ENCODE assay signal across 30 cellular contexts in the genomic region with DNA sequence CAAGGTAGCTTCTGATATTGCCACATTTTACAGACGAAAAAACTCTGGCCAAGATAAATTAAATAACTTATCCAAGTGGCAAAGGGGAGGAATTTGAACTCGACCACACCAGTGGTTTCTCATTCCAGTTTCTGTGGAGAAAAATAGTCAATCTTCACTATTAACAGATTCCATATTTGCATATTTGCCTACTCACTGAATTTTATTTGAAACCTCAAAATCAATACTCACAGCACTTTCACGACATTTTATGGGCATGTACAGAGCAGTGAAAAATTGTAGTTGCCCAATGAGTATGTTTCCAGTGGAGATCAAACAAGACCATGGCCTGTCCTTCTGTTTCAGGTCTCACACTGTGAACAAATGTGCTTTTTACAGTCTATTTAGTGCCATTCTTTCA.
"Had no signal": no experiment of that assay in that cellular context is flagged by ENCODE, and none has a peak within 500 bp of the region (broad histone marks: within the 10 kb centered on the region; RNA-seq: fewer than 3 reads in every experiment).

No MANE protein-coding gene starts in this region.

- H3K4me1 ChIP-seq: left lung, lower lobe of right lung, neural progenitor cell, right atrium auricular region, testis, thyroid gland, transverse colon, upper lobe of left lung, vagina had no signal

- H3K9ac ChIP-seq: neural progenitor cell had no signal

- DNase-seq: hippocampal formation; kidney glomerular epithelial cell; left cardiac atrium; left lung; lower lobe of right lung; mesendoderm; naive B cell; natural killer cell; nephron progenitor cell; ovary; stimulated activated CD4-positive, alpha-beta T cell treated with anti-CD3 and anti-CD28 coated beads, Interleukin-12 subunit alpha, Interleukin-12 subunit beta, amount 100 ng/mL, for 4 hours; stimulated activated CD4-positive, alpha-beta T cell treated with anti-CD3 and anti-CD28 coated beads, Interleukin-15, amount 100 ng/mL, for 24 hours; stimulated activated CD4-positive, alpha-beta T cell treated with anti-CD3 and anti-CD28 coated beads, Interleukin-2, amount 100 ng/mL, for 24 hours; stimulated activated CD4-positive, alpha-beta T cell treated with anti-CD3 and anti-CD28 coated beads, Interleukin-4, amount 100 ng/mL, for 1 hour; stimulated activated naive B cell treated with anti-CD40 and anti-IgM and Interleukin-4, amounts not matched to agents 10 μg/mL and 1 μg/mL and 100 μg/mL, for 72 hours; stimulated activated naive CD8-positive, alpha-beta T cell treated with anti-CD3 and anti-CD28 coated beads, Interleukin-15, Interleukin-2, amounts not matched to agents 100 U/mL and 50 U/mL, for 24 hours; stomach; testis; thyroid gland; transverse colon; upper lobe of left lung had no signal

- H2AFZ ChIP-seq: neural progenitor cell had no signal

- H3K4me3 Mint-ChIP-seq: mesothelial cell of epicardium; naive B cell; natural killer cell; nephron progenitor cell; neural progenitor cell; stimulated activated naive B cell treated with anti-CD40 and anti-IgM and Interleukin-4, amounts not matched to agents 10 μg/mL and 1 μg/mL and 100 μg/mL, for 72 hours had no signal

- H3K4me2 ChIP-seq: neural progenitor cell had no signal

- ATAC-seq: left cardiac atrium; left lung; lower lobe of right lung; natural killer cell; sciatic nerve; stimulated activated naive B cell treated with anti-CD40 and anti-IgM and Interleukin-4, amounts not matched to agents 10 μg/mL and 1 μg/mL and 100 μg/mL, for 72 hours; stimulated activated naive CD8-positive, alpha-beta T cell treated with anti-CD3 and anti-CD28 coated beads, Interleukin-15, Interleukin-2, amounts not matched to agents 100 U/mL and 50 U/mL, for 24 hours had no signal

- H3K36me3 Mint-ChIP-seq: mesothelial cell of epicardium; naive B cell; natural killer cell; neural progenitor cell; stimulated activated naive B cell treated with anti-CD40 and anti-IgM and Interleukin-4, amounts not matched to agents 10 μg/mL and 1 μg/mL and 100 μg/mL, for 72 hours had no signal

- H3K4me1 Mint-ChIP-seq: naive B cell; natural killer cell; stimulated activated naive B cell treated with anti-CD40 and anti-IgM and Interleukin-4, amounts not matched to agents 10 μg/mL and 1 μg/mL and 100 μg/mL, for 72 hours had no signal

- H3K27ac ChIP-seq: left lung, lower lobe of right lung, neural progenitor cell, neutrophil, ovary, right atrium auricular region, skin epidermis, stomach, testis, thyroid gland, transverse colon, upper lobe of left lung, vagina had no signal

- FAIRE-seq: keratinocyte had no signal

- H3K27me3 ChIP-seq: left lung, neural progenitor cell, neutrophil, ovary, right atrium auricular region, stomach, testis, thyroid gland, transverse colon, upper lobe of left lung, vagina had no signal

- H3K36me3 ChIP-seq: left lung, lower lobe of right lung, neural progenitor cell, neutrophil, ovary, right atrium auricular region, stomach, thyroid gland, transverse colon, upper lobe of left lung, vagina had no signal

- H3K9me3 Mint-ChIP-seq: mesothelial cell of epicardium; nephron progenitor cell; neural progenitor cell; stimulated activated naive B cell treated with anti-CD40 and anti-IgM and Interleukin-4, amounts not matched to agents 10 μg/mL and 1 μg/mL and 100 μg/mL, for 72 hours had no signal

- H3K4me3 ChIP-seq: left lung, lower lobe of right lung, neural progenitor cell, ovary, right atrium auricular region, skin epidermis, stomach, testis, thyroid gland, transverse colon, upper lobe of left lung, vagina had no signal

- H3K9me3 ChIP-seq: left lung, lower lobe of right lung, neutrophil, ovary, right atrium auricular region, stomach, testis, thyroid gland, transverse colon, upper lobe of left lung, vagina had no signal

- H3K27me3 Mint-ChIP-seq: naive B cell; progenitor cell of endocrine pancreas; stimulated activated naive B cell treated with anti-CD40 and anti-IgM and Interleukin-4, amounts not matched to agents 10 μg/mL and 1 μg/mL and 100 μg/mL, for 72 hours had no signal

- H3K27ac Mint-ChIP-seq: mesothelial cell of epicardium; naive B cell; natural killer cell; neural progenitor cell; stimulated activated naive B cell treated with anti-CD40 and anti-IgM and Interleukin-4, amounts not matched to agents 10 μg/mL and 1 μg/mL and 100 μg/mL, for 72 hours had no signal
